ENCODE assay signal across 15 cellular contexts in genomic region chr11:12269446-12270214, GRCh38.
DNase-seq lines count a peak whose midpoint lies in the region; ATAC-seq and TF ChIP-seq lines count a peak whose summit lies in the region.
"Had no signal": no experiment of that assay in that cellular context is flagged by ENCODE, and none has a peak within 500 bp of the region (broad histone marks: within the 10 kb centered on the region; RNA-seq: fewer than 3 reads in every experiment).

No MANE protein-coding gene starts in this region.

- H3K4me3 ChIP-seq in transverse colon: no peak overlapping the region

- H3K27me3 Mint-ChIP-seq in nephron (ENCODE audit: low read depth): peaks cover 18% of the 10 kb centered on the region

- ATAC-seq in SK-N-SH treated with all-trans-retinoic acid at 6 μM for 48 hours (peak; percentile 49), Right ventricle myocardium superior (ENCODE audit: poor library complexity) (peak; percentile 46), HG03432 (IDR thresholded peaks at IDR 0.05; ENCODE audit: unreplicated experiment) (no peak)

- 42% methylated on average over 12 of the region's 12 CpGs; no CpG with 5 or more reads in 1 of the 2 donors for WGBS in transverse colon (ENCODE audit: low coverage in 1 of 2), 2 donors

- H3K27me3 ChIP-seq in transverse colon: no peaks in the 10 kb centered on the region

- peaks cover 29% of the 10 kb centered on the region for H3K4me1 Mint-ChIP-seq in nephron

- H3K9me3 Mint-ChIP-seq in nephron: no peaks in the 10 kb centered on the region
- H3K9me3 Mint-ChIP-seq: CD14-positive monocyte; T-helper 1 cell treated with Interleukin-12 subunit alpha and Interleukin-12 subunit beta and Interleukin-4 antibody, amounts not matched to agents 30 μg/mL and 1 μg/mL, for 36 hours had no signal

- peak overlapping the region; percentile 30 to 61 (median 43) for H3K27ac ChIP-seq in transverse colon
- H3K27ac ChIP-seq: parathyroid adenoma had no signal

- H3K9me3 ChIP-seq in transverse colon: no peaks in the 10 kb centered on the region

- no peak for TF ChIP-seq EP300 in transverse colon (IDR thresholded peaks at IDR 0.05; ENCODE audit: low read depth)

- in situ Hi-C loops in transverse colon (cut with MboI; ENCODE audit: low pct_ligation_motif_present in 1 of 4, low pct_unique_long_range_greater_than_20kb in 1 of 4, low sequenced_read_pairs in 3 of 4): loop anchor here in 1 of 4 donors (25.0 kb wide), 1 partner anchor 457 kb away; no protein-coding TSS in a partner anchor

- TF ChIP-seq CTCF in nephron (IDR thresholded peaks at IDR 0.05; ENCODE audit: unreplicated experiment in 3 of 3) (no peak), transverse colon (IDR thresholded peaks at IDR 0.05) (no peak)

- intact Hi-C loops in Right ventricle myocardium superior (cut with DNase I): no loop called here
- intact Hi-C loops in transverse colon (cut with DNase I; ENCODE audit: low total_unique reads): loop anchor here (10.0 kb wide), 1 partner anchor 465 kb away; no protein-coding TSS in a partner anchor

- H3K36me3 Mint-ChIP-seq in nephron (ENCODE audit: low read depth): no peaks in the 10 kb centered on the region

- TF ChIP-seq POLR2A in transverse colon (IDR thresholded peaks at IDR 0.05) (no peak), erythroblast (IDR thresholded peaks at IDR 0.05; ENCODE audit: low read length) (no peak)

- no peaks in the 10 kb centered on the region for H3K36me3 ChIP-seq in transverse colon

- H3K4me1 ChIP-seq in transverse colon: peaks cover 0 to 19% (median 12%) of the 10 kb centered on the region in 4 donors
- H3K4me1 ChIP-seq: parathyroid adenoma had no signal

- H3K27ac Mint-ChIP-seq in nephron: peak overlapping the region; percentile 90 to 95 (median 95)
- H3K27ac Mint-ChIP-seq: T-helper 1 cell treated with Interleukin-12 subunit alpha and Interleukin-12 subunit beta and Interleukin-4 antibody, amounts not matched to agents 30 μg/mL and 1 μg/mL, for 36 hours had no signal

- DNase-seq in Right ventricle myocardium superior: peak; percentile 36
- no peak for DNase-seq in transverse colon
- no peak for DNase-seq in NCI-H2107 (lab: John Stamatoyannopoulos, UW)
- no peak for DNase-seq in activated CD4-positive, alpha-beta T cell treated with anti-CD3 and anti-CD28 coated beads for 4 hours
- DNase-seq in erythroblast (lab: John Stamatoyannopoulos, UW): no peak
- DNase-seq: activated T-cell treated with anti-CD3 and anti-CD28 coated beads, Interleukin-2, amount 50 U/mL, for 1 hour; NCI-H446 treated with DMSO at 0.1 percent for 48 hours; stimulated activated CD4-positive, alpha-beta T cell treated with anti-CD3 and anti-CD28 coated beads, Interleukin-1b, Interleukin-23, amount 100 ng/mL, for 48 hours; stimulated activated CD8-positive, alpha-beta memory T cell treated with anti-CD3 and anti-CD28 coated beads, Interleukin-4, amount 100 ng/mL, for 48 hours had no signal

- H3K4me3 Mint-ChIP-seq in nephron: no peak overlapping the region
- H3K4me3 Mint-ChIP-seq: CD14-positive monocyte; T-helper 1 cell treated with Interleukin-12 subunit alpha and Interleukin-12 subunit beta and Interleukin-4 antibody, amounts not matched to agents 30 μg/mL and 1 μg/mL, for 36 hours had no signal

TF ChIP-seq in SK-N-SH treated with all-trans-retinoic acid at 6 μM for 48 hours, 23 proteins besides CTCF, POLR2A, EP300 and RAD21:
- TF ChIP-seq TOX (CRISPR knock-in tag; IDR thresholded peaks at IDR 0.05; ENCODE audit: borderline replicate concordance) (no peak), TSHZ2 (CRISPR knock-in tag; IDR thresholded peaks at IDR 0.05) (no peak), ZC3H10 (CRISPR knock-in tag; IDR thresholded peaks at IDR 0.05) (no peak)
TF ChIP-seq in SK-N-SH treated with all-trans-retinoic acid at 6 μM for 48 hours: peak in this region for 0.
